ENCODE assay signal across 36 cellular contexts in the genomic region with DNA sequence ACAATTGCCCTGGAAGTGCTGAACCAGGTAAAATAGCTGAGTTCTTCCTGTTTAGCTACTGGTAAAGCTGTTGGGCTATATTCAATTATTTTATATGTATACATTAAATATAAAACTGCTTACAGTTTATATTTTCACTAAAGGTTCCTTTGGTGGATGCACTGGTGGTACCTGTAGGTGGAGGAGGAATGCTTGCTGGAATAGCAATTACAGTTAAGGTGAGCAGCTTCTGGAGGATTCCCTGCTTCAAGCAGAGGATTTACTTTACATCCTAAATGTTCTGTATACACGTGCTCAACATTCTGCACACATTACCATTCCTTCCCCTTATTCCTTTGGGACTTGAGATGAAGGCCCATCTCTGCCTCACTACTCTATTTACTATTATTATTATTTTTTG. TPM values are rescaled to one million over a fixed set of nuclear protein-coding genes. Genes with fewer than 3 reads are reported as not detected.
A peak's percentile ranks its signal among the peaks of the same experiment; 100 is the strongest.
DNase-seq lines count a peak whose midpoint lies in the region; ATAC-seq, FAIRE-seq and TF ChIP-seq lines count a peak whose summit lies in the region.
"Had no signal": no experiment of that assay in that cellular context is flagged by ENCODE, and none has a peak within 500 bp of the region (broad histone marks: within the 10 kb centered on the region; RNA-seq: fewer than 3 reads in every experiment).

No MANE protein-coding gene starts in this region.

- TF ChIP-seq EP300 in HepG2 (IDR thresholded peaks at IDR 0.05; ENCODE audit: low read depth in 2 of 2, low read length in 2 of 2) (no peak), HepG2 (CRISPR knock-in tag; IDR thresholded peaks at IDR 0.05; ENCODE audit: borderline replicate concordance) (no peak), A549 (IDR thresholded peaks at IDR 0.05) (no peak)

- H3K36me3 ChIP-seq in HepG2 (replicated peaks in 1 of 2; ENCODE audit: control insufficient read depth in 1 of 2, insufficient read depth in 2 of 2, low read length in 2 of 2) (peaks cover 11 to 36% of the 10 kb centered on the region in 2 experiments), right lobe of liver (peaks cover 9 to 36% (median 20%) of the 10 kb centered on the region in 4 donors)

- no peak overlapping the region for H3K4me2 ChIP-seq in HepG2 (ENCODE audit: low read depth, low read length)
- H3K4me2 ChIP-seq in A549 = no peak overlapping the region
- H3K4me2 ChIP-seq: BLaER1; BLaER1 treated with 17β-estradiol and CSF1 and Interleukin-3, amounts not matched to agents 10 nM and 100 nM had no signal

- TF ChIP-seq POLR2A in HepG2 (IDR thresholded peaks at IDR 0.05; ENCODE audit: insufficient read depth in 1 of 2, low read depth in 2 of 2, low read length in 2 of 2) (no peak; a peak in 1 of 4 replicates), right lobe of liver (IDR thresholded peaks at IDR 0.05) (no peak), A549 (IDR thresholded peaks at IDR 0.05; ENCODE audit: low read length) (no peak), GM12891 (IDR thresholded peaks at IDR 0.05; ENCODE audit: low read depth, low read length) (no peak), GM12892 (IDR thresholded peaks at IDR 0.05; ENCODE audit: low read depth, low read length) (peak; percentile 24; the same call in 1 of the 2 replicates)

- H3K27me3 Mint-ChIP-seq in HFFc6 (ENCODE audit: insufficient read depth) = peaks cover 3% of the 10 kb centered on the region; the same call in 1 of the 2 replicates
- no peaks in the 10 kb centered on the region for H3K27me3 Mint-ChIP-seq in activated T-cell treated with anti-CD3 and anti-CD28 coated beads, Interleukin-2, amount 50 U/mL, for 4 hours (ENCODE audit: low read depth)
- H3K27me3 Mint-ChIP-seq: B cell; CD4-positive, alpha-beta memory T cell; CD4-positive, alpha-beta T cell; CD4-positive, CD25-positive, alpha-beta regulatory T cell; CD8-positive, alpha-beta memory T cell had no signal

- ATAC-seq in HepG2 (no peak), right lobe of liver (no peak), A549 (no peak)
- no peak for ATAC-seq in activated T-cell treated with anti-CD3 and anti-CD28 coated beads, Interleukin-2, amount 50 U/mL, for 4 hours
- ATAC-seq: CD8-positive, alpha-beta T cell had no signal

- TF ChIP-seq RAD21 in HepG2 (CRISPR knock-in tag; IDR thresholded peaks at IDR 0.05) = no peak
- TF ChIP-seq RAD21 in A549 (conservative IDR thresholded peaks at IDR 0.05 in 1 of 2, IDR thresholded peaks at IDR 0.05 in 1 of 2) = no peak

- in situ Hi-C loops in HepG2 (cut with HindIII; ENCODE audit: extremely low pct_ligation_motif_present, low pct_unique_long_range_greater_than_20kb) = no loop called here

- BruUV-seq in HepG2 (replicated peaks; lab: Mats Ljungman, UMichigan) = no TSS peak

- TF ChIP-seq CTCF in HepG2 (CRISPR knock-in tag; IDR thresholded peaks at IDR 0.05) (no peak), right lobe of liver (IDR thresholded peaks at IDR 0.05) (no peak), A549 (IDR thresholded peaks at IDR 0.05) (no peak), HFFc6 (IDR thresholded peaks at IDR 0.05) (no peak)

- no peaks in the 10 kb centered on the region for H4K20me1 ChIP-seq in HepG2 (ENCODE audit: insufficient read depth, low read length)

- H3K9me3 Mint-ChIP-seq in HFFc6 = no peaks in the 10 kb centered on the region
- no peaks in the 10 kb centered on the region for H3K9me3 Mint-ChIP-seq in activated T-cell treated with anti-CD3 and anti-CD28 coated beads, Interleukin-2, amount 50 U/mL, for 4 hours
- H3K9me3 Mint-ChIP-seq: CD14-positive monocyte; CD4-positive, alpha-beta memory T cell; CD4-positive, alpha-beta T cell; CD4-positive, CD25-positive, alpha-beta regulatory T cell; CD8-positive, alpha-beta memory T cell; CD8-positive, alpha-beta T cell had no signal

- H3K9ac ChIP-seq in HepG2 (ENCODE audit: insufficient read depth, low read depth, low read length) = no peak overlapping the region
- H3K9ac ChIP-seq: BLaER1; BLaER1 treated with 17β-estradiol and CSF1 and Interleukin-3, amounts not matched to agents 10 nM and 100 nM had no signal

- no peak overlapping the region for H2AFZ ChIP-seq in HepG2 (ENCODE audit: low read length)

- no peaks in the 10 kb centered on the region for H3K4me1 Mint-ChIP-seq in HFFc6 (ENCODE audit: low read depth)
- H3K4me1 Mint-ChIP-seq in activated T-cell treated with anti-CD3 and anti-CD28 coated beads, Interleukin-2, amount 50 U/mL, for 4 hours (ENCODE audit: low read depth) = no peaks in the 10 kb centered on the region
- H3K4me1 Mint-ChIP-seq: B cell; CD8-positive, alpha-beta memory T cell had no signal

- no peaks in the 10 kb centered on the region for H3K9me3 ChIP-seq in HepG2 (ENCODE audit: low read length)
- no peaks in the 10 kb centered on the region for H3K9me3 ChIP-seq in right lobe of liver
- no peaks in the 10 kb centered on the region for H3K9me3 ChIP-seq in A549
- H3K9me3 ChIP-seq: BE2C; BLaER1; BLaER1 treated with 17β-estradiol and CSF1 and Interleukin-3, amounts not matched to agents 10 nM and 100 nM; Caco-2 had no signal

- no peak for DNase-seq in HepG2 (ENCODE audit: low spot score)
- DNase-seq in right lobe of liver = no peak
- DNase-seq in A549 (ENCODE audit: low read depth in 1 of 2, low spot score in 1 of 2) = no peak
- no peak for DNase-seq in GM12891 (ENCODE audit: insufficient read length, low spot score)
- no peak for DNase-seq in GM12892 (ENCODE audit: insufficient read length)
- no peak for DNase-seq in HFFc6
- DNase-seq in activated T-cell treated with anti-CD3 and anti-CD28 coated beads, Interleukin-2, amount 50 U/mL, for 4 hours = no peak
- DNase-seq in NCI-H2196 (lab: John Stamatoyannopoulos, UW; ENCODE audit: unreplicated experiment) = no peak
- DNase-seq: 8988T; ACHN; AML-193; BE2C; C1 segment of cervical spinal cord; Caco-2; Calu3; CD4-positive, alpha-beta memory T cell; CD4-positive, alpha-beta T cell; CD4-positive, CD25-positive, alpha-beta regulatory T cell; CD8-positive, alpha-beta memory T cell; CD8-positive, alpha-beta T cell; COR-L47; DMS 273 treated with DMSO at 0.1 percent for 48 hours; DMS153; DMS53; DMS79; DMS79 treated with DMSO at 0.1 percent for 48 hours; DND-41; EL had no signal

- CTCF ChIA-PET in HepG2 (lab: Yijun Ruan, JAX; ENCODE audit: low intra/inter-chr PET ratio, low total read pairs) = no interaction called here
- CTCF ChIA-PET in A549 (lab: Yijun Ruan, JAX) = interaction anchor here (1.0 to 2.6 kb wide), 9 partner anchors 8 to 95 kb away, joined by 3 to 9 read pairs (median 5); partner anchors contain the start of gene TSR1

- POLR2A ChIA-PET in HepG2 (lab: Yijun Ruan, JAX) (interaction anchor here (1.1 kb wide), 1 partner anchor 15 kb away, joined by 3 read pairs; the partner anchor contains the start of gene TSR1), A549 (lab: Yijun Ruan, JAX) (interaction anchor here (1.3 kb wide), 1 partner anchor 15 kb away, joined by 5 read pairs; the partner anchor contains the start of gene TSR1)

- peaks cover 38% of the 10 kb centered on the region for H3K36me3 Mint-ChIP-seq in HFFc6 (ENCODE audit: low read depth)
- peaks cover 30% of the 10 kb centered on the region for H3K36me3 Mint-ChIP-seq in activated T-cell treated with anti-CD3 and anti-CD28 coated beads, Interleukin-2, amount 50 U/mL, for 4 hours (ENCODE audit: insufficient read depth)

- intact Hi-C loops in HepG2 (cut with micrococcal nuclease; ENCODE audit: unreplicated experiment) (no loop called here), right lobe of liver (cut with DNase I) (no loop called here)

- no peak overlapping the region for H3K4me3 ChIP-seq in HepG2 (replicated peaks in 1 of 3; ENCODE audit: insufficient read depth in 1 of 3, low read depth in 2 of 3, low read length in 3 of 3)
- no peak overlapping the region for H3K4me3 ChIP-seq in right lobe of liver
- H3K4me3 ChIP-seq in A549 = no peak overlapping the region
- H3K4me3 ChIP-seq: BLaER1; BLaER1 treated with 17β-estradiol and CSF1 and Interleukin-3, amounts not matched to agents 10 nM and 100 nM had no signal

- H3K79me2 ChIP-seq in HepG2 (ENCODE audit: insufficient read depth, low read length) = peaks cover 3% of the 10 kb centered on the region

- H3K4me1 ChIP-seq in HepG2 (ENCODE audit: insufficient read depth, low read length) = no peaks in the 10 kb centered on the region
- H3K4me1 ChIP-seq in right lobe of liver = no peaks in the 10 kb centered on the region
- no peaks in the 10 kb centered on the region for H3K4me1 ChIP-seq in A549
- H3K4me1 ChIP-seq: BE2C, BLaER1 had no signal

- FAIRE-seq in HepG2 (lab: Jason Lieb, UNC) (no peak), A549 (lab: Jason Lieb, UNC) (no peak), GM12891 (lab: Jason Lieb, UNC) (no peak), GM12892 (lab: Jason Lieb, UNC) (no peak)
- FAIRE-seq: A204.1, D721Med had no signal

- whole genome bisulfite sequencing in HepG2 (ENCODE audit: low lambda C conversion rate) = 90% methylated on average over 1 of the region's 1 CpG
- no CpG with 5 or more reads among the region's 1 CpG for WGBS in right lobe of liver (ENCODE audit: insufficient coverage, low coverage, low lambda C conversion rate, missing lambda C conversion rate)
- 82% methylated on average over 1 of the region's 1 CpG for WGBS in A549 (ENCODE audit: missing lambda C conversion rate)

- H3K27me3 ChIP-seq in HepG2 (ENCODE audit: control insufficient read depth in 1 of 2, insufficient read depth in 2 of 2, low read length in 2 of 2) = no peaks in the 10 kb centered on the region
- no peaks in the 10 kb centered on the region for H3K27me3 ChIP-seq in right lobe of liver
- H3K27me3 ChIP-seq: BE2C; BLaER1; BLaER1 treated with 17β-estradiol and CSF1 and Interleukin-3, amounts not matched to agents 10 nM and 100 nM had no signal

- H3K27ac Mint-ChIP-seq in HFFc6 = no peak overlapping the region
- H3K27ac Mint-ChIP-seq: B cell; CD4-positive, alpha-beta T cell; CD4-positive, CD25-positive, alpha-beta regulatory T cell; CD8-positive, alpha-beta memory T cell; CD8-positive, alpha-beta T cell had no signal

- H3K27ac ChIP-seq in HepG2 (ENCODE audit: extremely low read length, insufficient read depth, low read length) (no peak overlapping the region), right lobe of liver (no peak overlapping the region), A549 (no peak overlapping the region)
- H3K27ac ChIP-seq: 22Rv1; BLaER1; BLaER1 treated with 17β-estradiol and CSF1 and Interleukin-3, amounts not matched to agents 10 nM and 100 nM; C4-2B had no signal

- no peak overlapping the region for H3K4me3 Mint-ChIP-seq in HFFc6
- no peak overlapping the region for H3K4me3 Mint-ChIP-seq in activated T-cell treated with anti-CD3 and anti-CD28 coated beads, Interleukin-2, amount 50 U/mL, for 4 hours
- H3K4me3 Mint-ChIP-seq: B cell; CD14-positive monocyte; CD4-positive, alpha-beta memory T cell; CD4-positive, alpha-beta T cell; CD4-positive, CD25-positive, alpha-beta regulatory T cell; CD8-positive, alpha-beta memory T cell; CD8-positive, alpha-beta T cell had no signal

RNA-seq across cellular contexts. Expression of gene TSR1, which starts 14.9 kb away (rescaled TPM):
- total RNA-seq in HepG2 (2016; rRNA removed; fragmentation: Illumina TruSeq; extraction: Trizol) (65.8 and 75.8 TPM in 2 replicates), right lobe of liver (10 to 100 TPM in 5 of 6 experiments, 1 to 10 TPM in 1; 9.7 to 26.2 (median 13.1) TPM)
- 6.6 and 6.8 TPM in 2 replicates for total RNA-seq in HepG2 (2016; cell fraction: cytosol; rRNA removed; fragmentation: Illumina TruSeq; extraction: Trizol; ENCODE audit: low read depth)
- total RNA-seq in HepG2 (2016; cell fraction: insoluble cytoplasmic fraction; rRNA removed; fragmentation: Illumina TruSeq; extraction: Trizol) = 68.7 and 76.2 TPM in 2 replicates
- 16.3 and 19.0 TPM in 2 replicates for total RNA-seq in HepG2 (2016; cell fraction: membrane; rRNA removed; fragmentation: Illumina TruSeq; extraction: Trizol)
- total RNA-seq in HepG2 (2016; cell fraction: nucleus; rRNA removed; fragmentation: Illumina TruSeq; extraction: Trizol) = 55.3 and 57.6 TPM in 2 replicates
- polyA plus RNA-seq in HepG2 (2011; rRNA removed) (7.1 and 7.2 TPM in 2 replicates), A549 (2011; rRNA removed) (38.3 and 45.7 TPM in 2 replicates), A549 (2017; fragmentation: RNase III; extraction: RNeasy Plus Mini Kit Qiagen cat#74134 plus additional on column Dnase treatment) (84.1 to 93.0 TPM (median 87.8 TPM) in 3 replicates)
- polyA plus RNA-seq in HepG2 (2011; cell fraction: cytosol; rRNA removed) = 4.8 and 5.9 TPM in 2 replicates
- 17.4 and 22.0 TPM in 2 replicates for polyA plus RNA-seq in HepG2 (2011; cell fraction: nucleus; rRNA removed)
- polyA plus RNA-seq in HepG2 (2012) = 22.0 and 25.7 TPM in 2 replicates
- polyA plus RNA-seq in HepG2 (2016; cell fraction: cytosol; fragmentation: Illumina TruSeq; extraction: Trizol; ENCODE audit: low read depth) = 3.5 and 3.7 TPM in 2 replicates
- polyA plus RNA-seq in HepG2 (2016; cell fraction: insoluble cytoplasmic fraction; fragmentation: Illumina TruSeq; extraction: Trizol; ENCODE audit: low read depth) = 56.2 and 57.1 TPM in 2 replicates
- 8.9 and 9.7 TPM in 2 replicates for polyA plus RNA-seq in HepG2 (2016; cell fraction: membrane; fragmentation: Illumina TruSeq; extraction: Trizol; ENCODE audit: low read depth)
- polyA plus RNA-seq in HepG2 (2016; cell fraction: nucleus; fragmentation: Illumina TruSeq; extraction: Trizol; ENCODE audit: insufficient read depth, low read depth) = 56.6 and 58.6 TPM in 2 replicates
- 18.4 and 38.7 TPM in 2 replicates for polyA minus RNA-seq in HepG2 (2011; rRNA and poly(A)+ RNA removed; ENCODE audit: low replicate concordance)
- 21.0 and 22.0 TPM in 2 replicates for polyA minus RNA-seq in HepG2 (2011; cell fraction: cytosol; rRNA and poly(A)+ RNA removed)
- 43.1 and 48.6 TPM in 2 replicates for polyA minus RNA-seq in HepG2 (2011; cell fraction: nucleus; rRNA and poly(A)+ RNA removed)
- 37.6 and 38.7 TPM in 2 replicates for polyA plus RNA-seq in A549 (2012; cell fraction: cytosol; rRNA removed)
- polyA plus RNA-seq in A549 (2012; cell fraction: nucleus; rRNA removed) = 40.7 and 56.7 TPM in 2 replicates
- polyA minus RNA-seq in A549 (2011; rRNA and poly(A)+ RNA removed) = 62.1 and 63.8 TPM in 2 replicates
- 32.4 TPM for polyA plus RNA-seq in GM12891 (2012; ENCODE audit: low read depth, missing spikeins)
- 38.5 TPM for polyA plus RNA-seq in GM12892 (2012; ENCODE audit: missing spikeins)
- 10 to 100 TPM; 35.9 to 43.2 (median 37.6) TPM for total RNA-seq in HFFc6 (2021; fragmentation: NEBNext Ultra II Directional; extraction: Animal tissue kit (Norgen Biotek cat#: 25700))
- 100 to 1,000 TPM; 143 to 159 (median 156) TPM for total RNA-seq in activated T-cell treated with anti-CD3 and anti-CD28 coated beads, Interleukin-2, amount 50 U/mL, for 4 hours

RNA-seq across cellular contexts. Expression of gene SGSM2, which starts 15.9 kb away (rescaled TPM):
- total RNA-seq in HepG2 (2016; rRNA removed; fragmentation: Illumina TruSeq; extraction: Trizol) (11.3 and 30.4 TPM in 2 replicates), right lobe of liver (10 to 100 TPM in 4 of 6 experiments, 1 to 10 TPM in 2; 6.0 to 17.2 (median 13.2) TPM)
- total RNA-seq in HepG2 (2016; cell fraction: cytosol; rRNA removed; fragmentation: Illumina TruSeq; extraction: Trizol; ENCODE audit: low read depth) = 7.6 and 9.3 TPM in 2 replicates
- 9.9 and 30.6 TPM in 2 replicates for total RNA-seq in HepG2 (2016; cell fraction: insoluble cytoplasmic fraction; rRNA removed; fragmentation: Illumina TruSeq; extraction: Trizol)
- 11.2 and 13.2 TPM in 2 replicates for total RNA-seq in HepG2 (2016; cell fraction: membrane; rRNA removed; fragmentation: Illumina TruSeq; extraction: Trizol)
- 35.7 and 46.1 TPM in 2 replicates for total RNA-seq in HepG2 (2016; cell fraction: nucleus; rRNA removed; fragmentation: Illumina TruSeq; extraction: Trizol)
- polyA plus RNA-seq in HepG2 (2011; rRNA removed) (51.3 and 65.4 TPM in 2 replicates), A549 (2011; rRNA removed) (24.9 and 37.0 TPM in 2 replicates), A549 (2017; fragmentation: RNase III; extraction: RNeasy Plus Mini Kit Qiagen cat#74134 plus additional on column Dnase treatment) (45.3 to 55.3 TPM (median 53.3 TPM) in 3 replicates)
- polyA plus RNA-seq in HepG2 (2011; cell fraction: cytosol; rRNA removed) = 21.2 and 36.3 TPM in 2 replicates
- polyA plus RNA-seq in HepG2 (2011; cell fraction: nucleus; rRNA removed) = 464 and 562 TPM in 2 replicates
- polyA plus RNA-seq in HepG2 (2012) = 23.3 and 40.7 TPM in 2 replicates
- 3.8 and 4.0 TPM in 2 replicates for polyA plus RNA-seq in HepG2 (2016; cell fraction: cytosol; fragmentation: Illumina TruSeq; extraction: Trizol; ENCODE audit: low read depth)
- polyA plus RNA-seq in HepG2 (2016; cell fraction: insoluble cytoplasmic fraction; fragmentation: Illumina TruSeq; extraction: Trizol; ENCODE audit: low read depth) = 14.4 and 16.9 TPM in 2 replicates
- polyA plus RNA-seq in HepG2 (2016; cell fraction: membrane; fragmentation: Illumina TruSeq; extraction: Trizol; ENCODE audit: low read depth) = 7.9 and 8.8 TPM in 2 replicates
- polyA plus RNA-seq in HepG2 (2016; cell fraction: nucleus; fragmentation: Illumina TruSeq; extraction: Trizol; ENCODE audit: insufficient read depth, low read depth) = 128 and 136 TPM in 2 replicates
- polyA minus RNA-seq in HepG2 (2011; rRNA and poly(A)+ RNA removed; ENCODE audit: low replicate concordance) = 30.6 and 64.0 TPM in 2 replicates
- polyA minus RNA-seq in HepG2 (2011; cell fraction: cytosol; rRNA and poly(A)+ RNA removed) = 15.6 and 19.8 TPM in 2 replicates
- polyA minus RNA-seq in HepG2 (2011; cell fraction: nucleus; rRNA and poly(A)+ RNA removed) = 41.3 and 46.7 TPM in 2 replicates
- 75.9 and 88.8 TPM in 2 replicates for polyA plus RNA-seq in A549 (2012; cell fraction: cytosol; rRNA removed)
- 512 and 551 TPM in 2 replicates for polyA plus RNA-seq in A549 (2012; cell fraction: nucleus; rRNA removed)
- polyA minus RNA-seq in A549 (2011; rRNA and poly(A)+ RNA removed) = 29.3 and 30.7 TPM in 2 replicates
- polyA plus RNA-seq in GM12891 (2012; ENCODE audit: low read depth, missing spikeins) = 35.4 TPM
- polyA plus RNA-seq in GM12892 (2012; ENCODE audit: missing spikeins) = 31.4 TPM
- total RNA-seq in HFFc6 (2021; fragmentation: NEBNext Ultra II Directional; extraction: Animal tissue kit (Norgen Biotek cat#: 25700)) = 10 to 100 TPM; 22.4 to 28.2 (median 26.1) TPM
- 10 to 100 TPM; 40.1 to 41.3 (median 40.6) TPM for total RNA-seq in activated T-cell treated with anti-CD3 and anti-CD28 coated beads, Interleukin-2, amount 50 U/mL, for 4 hours

RNA-seq across cellular contexts. Expression of gene SRR, which starts 17.6 kb away (rescaled TPM):
- 3.6 and 8.5 TPM in 2 replicates for total RNA-seq in HepG2 (2016; rRNA removed; fragmentation: Illumina TruSeq; extraction: Trizol)
- 1.7 and 4.0 TPM in 2 replicates for total RNA-seq in HepG2 (2016; cell fraction: cytosol; rRNA removed; fragmentation: Illumina TruSeq; extraction: Trizol; ENCODE audit: low read depth)
- 5.4 and 6.1 TPM in 2 replicates for total RNA-seq in HepG2 (2016; cell fraction: insoluble cytoplasmic fraction; rRNA removed; fragmentation: Illumina TruSeq; extraction: Trizol)
- 1.9 and 2.4 TPM in 2 replicates for total RNA-seq in HepG2 (2016; cell fraction: membrane; rRNA removed; fragmentation: Illumina TruSeq; extraction: Trizol)
- total RNA-seq in HepG2 (2016; cell fraction: nucleus; rRNA removed; fragmentation: Illumina TruSeq; extraction: Trizol) = 2.2 and 2.6 TPM in 2 replicates
- polyA plus RNA-seq in HepG2 (2011; rRNA removed) = 6.3 and 7.8 TPM in 2 replicates
- 4.6 and 6.7 TPM in 2 replicates for polyA plus RNA-seq in HepG2 (2011; cell fraction: cytosol; rRNA removed)
- polyA plus RNA-seq in HepG2 (2011; cell fraction: nucleus; rRNA removed) = 0.76 and 1.3 TPM in 2 replicates
- 6.7 and 10.7 TPM in 2 replicates for polyA plus RNA-seq in HepG2 (2012)
- 1.5 and 2.2 TPM in 2 replicates for polyA plus RNA-seq in HepG2 (2016; cell fraction: cytosol; fragmentation: Illumina TruSeq; extraction: Trizol; ENCODE audit: low read depth)
- 5.5 and 6.6 TPM in 2 replicates for polyA plus RNA-seq in HepG2 (2016; cell fraction: insoluble cytoplasmic fraction; fragmentation: Illumina TruSeq; extraction: Trizol; ENCODE audit: low read depth)
- polyA plus RNA-seq in HepG2 (2016; cell fraction: membrane; fragmentation: Illumina TruSeq; extraction: Trizol; ENCODE audit: low read depth) = 1.6 and 2.8 TPM in 2 replicates
- polyA plus RNA-seq in HepG2 (2016; cell fraction: nucleus; fragmentation: Illumina TruSeq; extraction: Trizol; ENCODE audit: insufficient read depth, low read depth) = 2.5 and 4.3 TPM in 2 replicates
- 3.6 and 8.4 TPM in 2 replicates for polyA minus RNA-seq in HepG2 (2011; rRNA and poly(A)+ RNA removed; ENCODE audit: low replicate concordance)
- 4.0 and 4.8 TPM in 2 replicates for polyA minus RNA-seq in HepG2 (2011; cell fraction: cytosol; rRNA and poly(A)+ RNA removed)
- polyA minus RNA-seq in HepG2 (2011; cell fraction: nucleus; rRNA and poly(A)+ RNA removed) = 2.6 and 2.7 TPM in 2 replicates
- 10 to 100 TPM in 1 of 6 experiments, 1 to 10 TPM in 5; 2.7 to 10.9 (median 5.9) TPM for total RNA-seq in right lobe of liver
- 13.2 and 16.2 TPM in 2 replicates for polyA plus RNA-seq in A549 (2011; rRNA removed)
- 6.4 and 8.2 TPM in 2 replicates for polyA plus RNA-seq in A549 (2012; cell fraction: cytosol; rRNA removed)
- polyA plus RNA-seq in A549 (2012; cell fraction: nucleus; rRNA removed) = 3.8 and 4.8 TPM in 2 replicates
- 14.8 to 21.4 TPM (median 16.7 TPM) in 3 replicates for polyA plus RNA-seq in A549 (2017; fragmentation: RNase III; extraction: RNeasy Plus Mini Kit Qiagen cat#74134 plus additional on column Dnase treatment)
- polyA minus RNA-seq in A549 (2011; rRNA and poly(A)+ RNA removed) = 14.4 and 16.6 TPM in 2 replicates
- polyA plus RNA-seq in GM12891 (2012; ENCODE audit: low read depth, missing spikeins) = 18.4 TPM
- polyA plus RNA-seq in GM12892 (2012; ENCODE audit: missing spikeins) = 11.1 TPM
- 10 to 100 TPM; 18.5 to 29.7 (median 21.8) TPM for total RNA-seq in HFFc6 (2021; fragmentation: NEBNext Ultra II Directional; extraction: Animal tissue kit (Norgen Biotek cat#: 25700))
- total RNA-seq in activated T-cell treated with anti-CD3 and anti-CD28 coated beads, Interleukin-2, amount 50 U/mL, for 4 hours = 1 to 10 TPM; 2.5 to 6.5 (median 6.1) TPM

RNA-seq across cellular contexts. Expression of gene SMG6, which starts 17.8 kb away (rescaled TPM):
- total RNA-seq in HepG2 (2016; rRNA removed; fragmentation: Illumina TruSeq; extraction: Trizol) (14.6 and 15.4 TPM in 2 replicates), right lobe of liver (10 to 100 TPM in 1 of 6 experiments, 1 to 10 TPM in 5; 7.4 to 10.4 (median 8.9) TPM)
- total RNA-seq in HepG2 (2016; cell fraction: cytosol; rRNA removed; fragmentation: Illumina TruSeq; extraction: Trizol; ENCODE audit: low read depth) = 2.2 and 3.5 TPM in 2 replicates
- total RNA-seq in HepG2 (2016; cell fraction: insoluble cytoplasmic fraction; rRNA removed; fragmentation: Illumina TruSeq; extraction: Trizol) = 11.0 and 14.8 TPM in 2 replicates
- 6.6 and 7.0 TPM in 2 replicates for total RNA-seq in HepG2 (2016; cell fraction: membrane; rRNA removed; fragmentation: Illumina TruSeq; extraction: Trizol)
- 13.5 and 16.7 TPM in 2 replicates for total RNA-seq in HepG2 (2016; cell fraction: nucleus; rRNA removed; fragmentation: Illumina TruSeq; extraction: Trizol)
- polyA plus RNA-seq in HepG2 (2011; rRNA removed) (4.6 and 5.8 TPM in 2 replicates), A549 (2011; rRNA removed) (4.7 and 13.1 TPM in 2 replicates), A549 (2017; fragmentation: RNase III; extraction: RNeasy Plus Mini Kit Qiagen cat#74134 plus additional on column Dnase treatment) (17.0 to 17.9 TPM (median 17.2 TPM) in 3 replicates)
- 4.1 and 4.8 TPM in 2 replicates for polyA plus RNA-seq in HepG2 (2011; cell fraction: cytosol; rRNA removed)
- 16.8 and 17.7 TPM in 2 replicates for polyA plus RNA-seq in HepG2 (2011; cell fraction: nucleus; rRNA removed)
- polyA plus RNA-seq in HepG2 (2012) = 9.1 and 10.3 TPM in 2 replicates
- polyA plus RNA-seq in HepG2 (2016; cell fraction: cytosol; fragmentation: Illumina TruSeq; extraction: Trizol; ENCODE audit: low read depth) = 2.3 and 2.7 TPM in 2 replicates
- polyA plus RNA-seq in HepG2 (2016; cell fraction: insoluble cytoplasmic fraction; fragmentation: Illumina TruSeq; extraction: Trizol; ENCODE audit: low read depth) = 14.7 and 21.4 TPM in 2 replicates
- polyA plus RNA-seq in HepG2 (2016; cell fraction: membrane; fragmentation: Illumina TruSeq; extraction: Trizol; ENCODE audit: low read depth) = 6.2 and 6.9 TPM in 2 replicates
- 18.3 and 27.9 TPM in 2 replicates for polyA plus RNA-seq in HepG2 (2016; cell fraction: nucleus; fragmentation: Illumina TruSeq; extraction: Trizol; ENCODE audit: insufficient read depth, low read depth)
- polyA minus RNA-seq in HepG2 (2011; rRNA and poly(A)+ RNA removed; ENCODE audit: low replicate concordance) = 14.2 and 22.5 TPM in 2 replicates
- polyA minus RNA-seq in HepG2 (2011; cell fraction: cytosol; rRNA and poly(A)+ RNA removed) = 4.9 and 7.2 TPM in 2 replicates
- polyA minus RNA-seq in HepG2 (2011; cell fraction: nucleus; rRNA and poly(A)+ RNA removed) = 12.0 and 15.0 TPM in 2 replicates
- 8.1 and 13.5 TPM in 2 replicates for polyA plus RNA-seq in A549 (2012; cell fraction: cytosol; rRNA removed)
- polyA plus RNA-seq in A549 (2012; cell fraction: nucleus; rRNA removed) = 39.5 and 57.3 TPM in 2 replicates
- 43.5 and 48.4 TPM in 2 replicates for polyA minus RNA-seq in A549 (2011; rRNA and poly(A)+ RNA removed)
- 26.3 TPM for polyA plus RNA-seq in GM12891 (2012; ENCODE audit: low read depth, missing spikeins)
- 20.9 TPM for polyA plus RNA-seq in GM12892 (2012; ENCODE audit: missing spikeins)
- 10 to 100 TPM; 29.5 to 37.4 (median 31.8) TPM for total RNA-seq in HFFc6 (2021; fragmentation: NEBNext Ultra II Directional; extraction: Animal tissue kit (Norgen Biotek cat#: 25700))
- 10 to 100 TPM; 27.9 to 36.1 (median 30.7) TPM for total RNA-seq in activated T-cell treated with anti-CD3 and anti-CD28 coated beads, Interleukin-2, amount 50 U/mL, for 4 hours

Comparison
In these comparisons a context has a peak if more than half of its experiments do, and no peak if none do; other contexts are left out.
1. Of the 38 proteins assayed by ChIP-seq in both HepG2 and A549: peak only in HepG2: none; only in A549: POLR2AphosphoS2; in both: none; in neither: 37.